Comparison of ENCODE assay signal across 15 cellular contexts in the genomic region with DNA sequence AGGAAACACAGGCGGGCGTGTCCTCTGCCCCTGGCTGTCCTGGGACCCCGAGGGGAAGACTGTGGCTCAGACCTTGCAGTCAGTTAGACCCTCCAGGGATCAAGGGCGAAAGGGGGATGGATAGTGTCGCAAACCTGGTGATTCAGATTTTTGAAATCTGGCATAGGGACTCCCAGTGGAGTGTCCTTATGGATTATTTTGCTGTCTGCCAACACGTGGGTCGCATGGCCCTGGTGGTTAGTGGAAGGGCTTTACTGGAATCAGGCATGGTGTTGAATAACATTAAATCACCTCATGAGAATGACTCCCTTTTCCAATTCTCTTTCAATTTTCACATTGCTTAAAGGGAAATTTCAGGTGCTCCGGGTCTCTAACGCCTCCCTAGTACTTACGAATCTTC.
"Had no signal": no experiment of that assay in that cellular context is flagged by ENCODE, and none has a peak within 500 bp of the region (broad histone marks: within the 10 kb centered on the region; RNA-seq: fewer than 3 reads in every experiment).

No MANE protein-coding gene starts in this region.

- H3K27ac ChIP-seq: dorsolateral prefrontal cortex, epithelial cell of prostate, foreskin keratinocyte, right atrium auricular region, transverse colon, vagina, WERI-Rb-1 had no signal

- H3K27me3 ChIP-seq: right atrium auricular region, vagina had no signal

- H3K36me3 ChIP-seq: right atrium auricular region, transverse colon, vagina, WERI-Rb-1 had no signal

- H3K4me1 ChIP-seq: foreskin keratinocyte, right atrium auricular region, transverse colon, vagina had no signal

- ATAC-seq: foreskin keratinocyte had no signal

- H3K9me3 ChIP-seq: right atrium auricular region, transverse colon, vagina had no signal

- H3K9me3 Mint-ChIP-seq: activated naive CD4-positive, alpha-beta T cell treated with anti-CD3 and anti-CD28 coated beads, Interleukin-2, amount 50 U/mL, for 24 hours; endodermal cell; nephron had no signal

- H3K4me3 Mint-ChIP-seq: endodermal cell, nephron had no signal

- DNase-seq: activated CD4-positive, alpha-beta T cell treated with anti-CD3 and anti-CD28 coated beads for 1 hour; activated T-cell treated with anti-CD3 and anti-CD28 coated beads, Interleukin-2, amount 50 U/mL, for 1 hour; endodermal cell; foreskin keratinocyte; occipital lobe; stimulated activated CD4-positive, alpha-beta T cell treated with anti-CD3 and anti-CD28 coated beads, Interleukin-12 subunit alpha, Interleukin-12 subunit beta, amount 100 ng/mL, for 4 hours; transverse colon; WERI-Rb-1 had no signal

- H3K27ac Mint-ChIP-seq: endodermal cell, nephron had no signal

- H3K4me3 ChIP-seq: dorsolateral prefrontal cortex, lung, right atrium auricular region, transverse colon, vagina had no signal

- H3K36me3 Mint-ChIP-seq: activated naive CD4-positive, alpha-beta T cell treated with anti-CD3 and anti-CD28 coated beads, Interleukin-2, amount 50 U/mL, for 24 hours had no signal

- H3K4me1 Mint-ChIP-seq: nephron had no signal
